17 cellular contexts compared by ENCODE assay signal in the genomic region with DNA sequence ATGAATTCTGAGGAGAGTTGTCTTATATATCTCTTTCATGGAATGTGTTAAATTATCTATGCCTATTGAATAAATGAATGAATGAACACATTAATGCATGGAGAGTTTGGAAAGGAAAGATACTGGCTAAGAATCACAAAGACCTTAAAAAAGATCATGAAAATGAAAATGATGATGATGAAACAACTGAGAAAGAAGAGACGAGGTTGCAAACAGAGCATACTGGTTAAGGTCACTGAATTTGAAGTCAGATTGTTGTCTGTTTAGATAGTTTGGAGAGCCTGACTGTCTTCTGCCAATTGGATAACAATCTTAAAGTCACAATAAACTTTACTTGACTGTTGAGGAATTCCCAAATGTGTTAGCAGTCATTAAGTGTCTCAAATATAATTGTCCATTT.
"Had no signal": no experiment of that assay in that cellular context is flagged by ENCODE, and none has a peak within 500 bp of the region (broad histone marks: within the 10 kb centered on the region; RNA-seq: fewer than 3 reads in every experiment).

No MANE protein-coding gene starts in this region.

- H3K4me3 Mint-ChIP-seq: naive thymus-derived CD4-positive, alpha-beta T cell; neural crest cell had no signal

- H3K4me1 Mint-ChIP-seq: naive thymus-derived CD4-positive, alpha-beta T cell; neural crest cell had no signal

- H3K27me3 ChIP-seq: gastrocnemius medialis, heart right ventricle, right atrium auricular region, sigmoid colon, stomach had no signal

- H3K36me3 Mint-ChIP-seq: naive thymus-derived CD4-positive, alpha-beta T cell had no signal

- ATAC-seq: esophagus mucosa; gastrocnemius medialis; heart right ventricle; naive thymus-derived CD4-positive, alpha-beta T cell had no signal

- H3K4me1 ChIP-seq: gastrocnemius medialis, heart right ventricle, right atrium auricular region, stomach had no signal

- FAIRE-seq: islet of Langerhans had no signal

- H3K9me3 ChIP-seq: gastrocnemius medialis, heart right ventricle, right atrium auricular region, sigmoid colon, stomach had no signal

- DNase-seq: effector memory CD4-positive, alpha-beta T cell; gastrocnemius medialis; heart right ventricle; hypothalamus; kidney glomerular epithelial cell; mesendoderm; naive thymus-derived CD4-positive, alpha-beta T cell; sigmoid colon; stimulated activated CD4-positive, alpha-beta T cell treated with anti-CD3 and anti-CD28 coated beads, Interleukin-12 subunit alpha, Interleukin-12 subunit beta, amount 100 ng/mL, for 4 hours; stimulated activated naive CD4-positive, alpha-beta T cell; stomach; trophoblast cell had no signal

- H3K4me3 ChIP-seq: gastrocnemius medialis, heart right ventricle, right atrium auricular region, sigmoid colon, skin epidermis, stomach had no signal

- H3K36me3 ChIP-seq: gastrocnemius medialis, heart right ventricle, right atrium auricular region, sigmoid colon, stomach had no signal

- H3K27ac ChIP-seq: gastrocnemius medialis, heart right ventricle, right atrium auricular region, sigmoid colon, skin epidermis, stomach had no signal
